ENCODE assay signal across 22 cellular contexts in the genomic region with DNA sequence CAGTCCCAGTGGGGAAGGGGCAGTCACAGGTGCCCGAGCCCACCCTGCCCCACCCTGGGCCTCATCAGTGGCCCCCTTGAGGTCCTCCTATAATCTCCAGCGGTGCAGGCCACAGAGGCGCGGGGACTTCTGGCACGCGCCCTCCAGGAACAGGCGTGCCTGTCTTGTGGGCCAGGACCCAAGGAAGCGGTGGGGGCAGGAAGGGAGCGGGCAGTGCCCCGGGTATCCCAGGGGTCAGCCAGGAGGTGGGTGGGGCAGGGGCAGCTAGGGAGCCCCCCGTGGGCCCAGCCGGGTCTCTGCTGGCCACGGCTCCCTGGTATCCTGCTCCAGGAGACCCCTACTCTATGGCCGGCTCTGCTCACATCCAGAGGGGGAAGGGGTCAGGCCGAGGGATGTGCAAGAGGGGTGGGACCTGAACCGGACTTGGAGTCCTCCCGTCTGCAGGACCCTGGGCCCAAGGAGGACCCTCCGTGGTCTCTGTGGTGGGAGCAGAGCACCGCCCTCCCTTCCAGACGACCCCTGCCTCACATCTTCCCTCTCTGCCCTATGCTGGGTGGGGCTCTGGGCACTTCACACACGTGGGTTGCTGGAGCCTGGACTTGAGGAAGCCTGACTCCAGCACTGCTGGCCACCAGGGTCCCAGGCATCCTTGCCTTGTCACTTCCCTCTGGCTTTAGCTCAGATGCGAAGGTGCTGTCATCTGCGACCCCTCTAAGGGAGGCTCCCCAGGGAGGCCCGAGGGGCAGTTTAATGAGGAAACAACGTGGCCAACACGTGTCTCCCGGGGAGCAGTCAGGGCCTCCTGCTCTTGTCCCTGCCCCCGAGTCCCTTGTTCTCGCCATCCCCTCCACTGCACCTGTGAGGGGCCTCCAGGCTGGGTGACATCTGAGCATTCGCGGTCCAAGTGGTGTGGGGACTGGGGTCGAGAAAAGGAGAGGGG. TPM values are rescaled to one million over a fixed set of nuclear protein-coding genes. Genes with fewer than 3 reads are reported as not detected.
"Had no signal": no experiment of that assay in that cellular context is flagged by ENCODE, and none has a peak within 500 bp of the region (broad histone marks: within the 10 kb centered on the region; RNA-seq: fewer than 3 reads in every experiment).

No MANE protein-coding gene starts in this region.

- H3K4me3 Mint-ChIP-seq: dendritic cell treated with granulocyte-macrophage colony-stimulating factor and Interleukin-4, amounts not matched to agents 40 ng/mL and 50 ng/mL, for 4 days; memory B cell; natural killer cell treated with Interleukin-12 subunit alpha and Interleukin-12 subunit beta and Interleukin-15 and Interleukin-18, amount 100 ng/mL, for 72 hours; T-cell; type B pancreatic cell had no signal

- H3K9me3 Mint-ChIP-seq: T-cell, type B pancreatic cell had no signal

- H3K36me3 Mint-ChIP-seq: natural killer cell treated with Interleukin-12 subunit alpha and Interleukin-12 subunit beta and Interleukin-15 and Interleukin-18, amount 100 ng/mL, for 72 hours; T-cell; type B pancreatic cell had no signal

- DNase-seq: activated CD4-positive, alpha-beta T cell treated with anti-CD3 and anti-CD28 coated beads, Interleukin-2, amount 50 U/mL, for 4 hours; activated naive CD4-positive, alpha-beta T cell treated with Interleukin-2 at 50 U/mL for 16 hours; activated T-cell treated with anti-CD3 and anti-CD28 coated beads for 4 hours; anterior cingulate cortex; effector memory CD4-positive, alpha-beta T cell; foreskin melanocyte; head of caudate nucleus; left lung; stimulated activated CD4-positive, alpha-beta T cell treated with anti-CD3 and anti-CD28 coated beads, Interleukin-2, amount 100 ng/mL, for 48 hours; stimulated activated naive CD4-positive, alpha-beta T cell; T-cell; T-helper 9 cell had no signal

- H3K27ac ChIP-seq: left lung, SK-N-MC had no signal

- H3K27me3 Mint-ChIP-seq: type B pancreatic cell had no signal

- H3K27ac Mint-ChIP-seq: dendritic cell treated with granulocyte-macrophage colony-stimulating factor and Interleukin-4, amounts not matched to agents 40 ng/mL and 50 ng/mL, for 4 days; memory B cell; natural killer cell treated with Interleukin-12 subunit alpha and Interleukin-12 subunit beta and Interleukin-15 and Interleukin-18, amount 100 ng/mL, for 72 hours; T-cell; type B pancreatic cell had no signal

- H3K36me3 ChIP-seq: left lung had no signal

- H3K9me3 ChIP-seq: left lung had no signal

- H3K4me3 ChIP-seq: left lung, SK-N-MC had no signal

- ATAC-seq: activated CD4-positive, CD25-positive, alpha-beta regulatory T cell treated with anti-CD3 and anti-CD28 coated beads, Interleukin-2, amount 50 U/mL, for 24 hours; left lung; natural killer cell treated with Interleukin-12 subunit alpha and Interleukin-12 subunit beta and Interleukin-15 and Interleukin-18, amount 100 ng/mL, for 72 hours; T-cell had no signal

RNA-seq across cellular contexts. Expression of gene GRIFIN, which starts 18.3 kb away (rescaled TPM):
- total RNA-seq: cerebellum; fibroblast of lung; left lung; natural killer cell treated with Interleukin-12 subunit alpha and Interleukin-12 subunit beta and Interleukin-15 and Interleukin-18, amount 100 ng/mL, for 72 hours; osteoblast; pulmonary artery endothelial cell; T-cell had no signal
